Comparison of ENCODE assay signal across 1 cellular context in the genomic region with DNA sequence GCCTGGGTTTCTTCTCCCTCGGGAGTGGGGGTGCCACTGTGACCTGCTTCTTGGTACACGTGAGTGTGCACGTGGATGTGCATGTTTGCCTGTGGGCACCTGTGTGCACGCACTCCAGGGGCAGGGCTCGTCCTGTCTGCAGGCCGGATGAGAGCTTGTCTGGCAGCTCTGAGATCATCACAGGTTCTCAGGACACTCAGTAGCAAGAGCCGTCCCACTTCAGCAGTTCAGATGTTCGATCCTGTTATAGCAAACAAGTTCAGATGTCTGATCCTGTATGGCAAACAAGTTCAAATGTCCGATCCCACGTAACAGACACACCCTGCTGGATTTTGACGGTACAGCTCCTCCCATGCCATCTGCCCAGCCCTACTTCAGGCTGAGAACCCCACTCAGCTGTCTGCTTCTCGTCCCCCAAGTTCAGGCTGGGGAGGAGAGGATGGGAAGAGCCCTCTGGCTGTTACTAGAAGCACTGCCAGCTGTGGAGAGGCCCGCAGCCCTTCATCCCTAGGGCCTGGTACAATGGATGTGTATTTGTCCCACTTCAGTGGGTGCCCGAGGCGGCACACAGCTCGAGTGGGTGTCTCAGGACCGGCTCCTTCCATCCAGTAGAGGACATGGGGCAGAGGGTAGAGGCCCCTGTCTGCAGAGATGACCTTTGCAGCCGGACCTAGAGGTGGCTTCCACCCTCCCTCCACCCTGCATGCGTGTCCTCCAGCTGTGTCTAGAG.
A peak's percentile ranks its signal among the peaks of the same experiment; 100 is the strongest.
TF ChIP-seq lines count a peak whose summit lies in the region.

No MANE protein-coding gene starts in this region.

TF ChIP-seq in HepG2, 621 proteins besides CTCF, POLR2A, EP300 and RAD21 (continued from another document):
- TF ChIP-seq PHF5A (CRISPR knock-in tag; IDR thresholded peaks at IDR 0.05; ENCODE audit: low read depth, unreplicated experiment) (peak; percentile 42), SRY (CRISPR knock-in tag; IDR thresholded peaks at IDR 0.05) (0 out of 2 replicates have a peak, but pooled peaks have one; percentile 48), KMT2A (CRISPR knock-in tag; IDR thresholded peaks at IDR 0.05) (no peak), ZNF263 (CRISPR knock-in tag; IDR thresholded peaks at IDR 0.05) (peak; percentile 57; the same call in 1 of the 2 replicates), ZNF24 (IDR thresholded peaks at IDR 0.05) (no peak), HOXA3 (CRISPR knock-in tag; IDR thresholded peaks at IDR 0.05) (peak; percentile 80; the same call in 1 of the 2 replicates), ZKSCAN8 (CRISPR knock-in tag; IDR thresholded peaks at IDR 0.05; ENCODE audit: borderline replicate concordance) (no peak), FIP1L1 (IDR thresholded peaks at IDR 0.05; ENCODE audit: borderline replicate concordance, insufficient read depth, low read depth, low read length) (no peak), ZNF431 (CRISPR knock-in tag; IDR thresholded peaks at IDR 0.05; ENCODE audit: borderline replicate concordance, low read depth) (0 out of 2 replicates have a peak, but pooled peaks have one; percentile 27), SMC3 (IDR thresholded peaks at IDR 0.05; ENCODE audit: low read length) (0 out of 2 replicates have a peak, but pooled peaks have one; percentile 9), YEATS4 (CRISPR knock-in tag; IDR thresholded peaks at IDR 0.05; ENCODE audit: borderline replicate concordance) (peak; percentile 57; the same call in 1 of the 2 replicates), ZKSCAN5 (CRISPR knock-in tag; IDR thresholded peaks at IDR 0.05) (no peak), GABPB1 (CRISPR knock-in tag; IDR thresholded peaks at IDR 0.05) (no peak), ZNF382 (CRISPR knock-in tag; IDR thresholded peaks at IDR 0.05; ENCODE audit: borderline replicate concordance) (no peak), ZNF788 (CRISPR knock-in tag; IDR thresholded peaks at IDR 0.05; ENCODE audit: borderline replicate concordance) (peak; percentile 29; the same call in 1 of the 2 replicates), SOX6 (IDR thresholded peaks at IDR 0.05) (no peak), SOX6 (CRISPR knock-in tag; IDR thresholded peaks at IDR 0.05) (peak; percentile 7; the same call in 1 of the 2 replicates), IKZF1 (IDR thresholded peaks at IDR 0.05) (no peak), CEBPG (CRISPR knock-in tag; IDR thresholded peaks at IDR 0.05) (0 out of 2 replicates have a peak, but pooled peaks have one; percentile 26), SPEN (CRISPR knock-in tag; IDR thresholded peaks at IDR 0.05; ENCODE audit: low read depth) (peak; percentile 66; the same call in 1 of the 2 replicates), ARID2 (CRISPR knock-in tag; IDR thresholded peaks at IDR 0.05; ENCODE audit: borderline replicate concordance) (no peak), ZNF7 (CRISPR knock-in tag; IDR thresholded peaks at IDR 0.05) (no peak), THAP11 (CRISPR knock-in tag; IDR thresholded peaks at IDR 0.05) (no peak), SALL1 (CRISPR knock-in tag; IDR thresholded peaks at IDR 0.05) (0 out of 2 replicates have a peak, but pooled peaks have one; percentile 41), MED1 (CRISPR knock-in tag; IDR thresholded peaks at IDR 0.05) (peak; percentile 75), ZFP90 (CRISPR knock-in tag; IDR thresholded peaks at IDR 0.05; ENCODE audit: borderline replicate concordance) (0 out of 2 replicates have a peak, but pooled peaks have one; percentile 38), ZNF501 (CRISPR knock-in tag; IDR thresholded peaks at IDR 0.05) (peak; percentile 43; the same call in 1 of the 2 replicates)
- TF ChIP-seq, protein P1, sequence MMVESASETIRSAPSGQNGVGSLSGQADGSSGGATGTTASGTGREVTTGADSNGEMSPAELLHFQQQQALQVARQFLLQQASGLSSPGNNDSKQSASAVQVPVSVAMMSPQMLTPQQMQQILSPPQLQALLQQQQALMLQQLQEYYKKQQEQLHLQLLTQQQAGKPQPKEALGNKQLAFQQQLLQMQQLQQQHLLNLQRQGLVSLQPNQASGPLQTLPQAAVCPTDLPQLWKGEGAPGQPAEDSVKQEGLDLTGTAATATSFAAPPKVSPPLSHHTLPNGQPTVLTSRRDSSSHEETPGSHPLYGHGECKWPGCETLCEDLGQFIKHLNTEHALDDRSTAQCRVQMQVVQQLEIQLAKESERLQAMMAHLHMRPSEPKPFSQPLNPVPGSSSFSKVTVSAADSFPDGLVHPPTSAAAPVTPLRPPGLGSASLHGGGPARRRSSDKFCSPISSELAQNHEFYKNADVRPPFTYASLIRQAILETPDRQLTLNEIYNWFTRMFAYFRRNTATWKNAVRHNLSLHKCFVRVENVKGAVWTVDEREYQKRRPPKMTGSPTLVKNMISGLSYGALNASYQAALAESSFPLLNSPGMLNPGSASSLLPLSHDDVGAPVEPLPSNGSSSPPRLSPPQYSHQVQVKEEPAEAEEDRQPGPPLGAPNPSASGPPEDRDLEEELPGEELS (CRISPR knock-in tag; IDR thresholded peaks at IDR 0.05): peak; percentile 55; the same call in 1 of the 2 replicates
- TF ChIP-seq, protein P2, sequence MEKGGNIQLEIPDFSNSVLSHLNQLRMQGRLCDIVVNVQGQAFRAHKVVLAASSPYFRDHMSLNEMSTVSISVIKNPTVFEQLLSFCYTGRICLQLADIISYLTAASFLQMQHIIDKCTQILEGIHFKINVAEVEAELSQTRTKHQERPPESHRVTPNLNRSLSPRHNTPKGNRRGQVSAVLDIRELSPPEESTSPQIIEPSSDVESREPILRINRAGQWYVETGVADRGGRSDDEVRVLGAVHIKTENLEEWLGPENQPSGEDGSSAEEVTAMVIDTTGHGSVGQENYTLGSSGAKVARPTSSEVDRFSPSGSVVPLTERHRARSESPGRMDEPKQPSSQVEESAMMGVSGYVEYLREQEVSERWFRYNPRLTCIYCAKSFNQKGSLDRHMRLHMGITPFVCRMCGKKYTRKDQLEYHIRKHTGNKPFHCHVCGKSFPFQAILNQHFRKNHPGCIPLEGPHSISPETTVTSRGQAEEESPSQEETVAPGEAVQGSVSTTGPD (CRISPR knock-in tag; IDR thresholded peaks at IDR 0.05): peak; percentile 46; the same call in 1 of the 2 replicates
- TF ChIP-seq, protein P3, sequence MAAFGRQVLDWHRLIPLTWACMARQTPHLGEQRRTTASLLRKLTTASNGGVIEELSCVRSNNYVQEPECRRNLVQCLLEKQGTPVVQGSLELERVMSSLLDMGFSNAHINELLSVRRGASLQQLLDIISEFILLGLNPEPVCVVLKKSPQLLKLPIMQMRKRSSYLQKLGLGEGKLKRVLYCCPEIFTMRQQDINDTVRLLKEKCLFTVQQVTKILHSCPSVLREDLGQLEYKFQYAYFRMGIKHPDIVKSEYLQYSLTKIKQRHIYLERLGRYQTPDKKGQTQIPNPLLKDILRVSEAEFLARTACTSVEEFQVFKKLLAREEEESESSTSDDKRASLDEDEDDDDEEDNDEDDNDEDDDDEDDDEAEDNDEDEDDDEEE (CRISPR knock-in tag; IDR thresholded peaks at IDR 0.05): 0 out of 2 replicates have a peak, but pooled peaks have one; percentile 28
- TF ChIP-seq, protein P4, sequence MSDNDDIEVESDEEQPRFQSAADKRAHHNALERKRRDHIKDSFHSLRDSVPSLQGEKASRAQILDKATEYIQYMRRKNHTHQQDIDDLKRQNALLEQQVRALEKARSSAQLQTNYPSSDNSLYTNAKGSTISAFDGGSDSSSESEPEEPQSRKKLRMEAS (IDR thresholded peaks at IDR 0.05): no peak; the same call in 1 of the 2 replicates
- TF ChIP-seq, protein P5, sequence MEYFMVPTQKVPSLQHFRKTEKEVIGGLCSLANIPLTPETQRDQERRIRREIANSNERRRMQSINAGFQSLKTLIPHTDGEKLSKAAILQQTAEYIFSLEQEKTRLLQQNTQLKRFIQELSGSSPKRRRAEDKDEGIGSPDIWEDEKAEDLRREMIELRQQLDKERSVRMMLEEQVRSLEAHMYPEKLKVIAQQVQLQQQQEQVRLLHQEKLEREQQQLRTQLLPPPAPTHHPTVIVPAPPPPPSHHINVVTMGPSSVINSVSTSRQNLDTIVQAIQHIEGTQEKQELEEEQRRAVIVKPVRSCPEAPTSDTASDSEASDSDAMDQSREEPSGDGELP (IDR thresholded peaks at IDR 0.05; ENCODE audit: borderline replicate concordance, low read depth): peak; percentile 54; the same call in 1 of the 2 replicates
- TF ChIP-seq, protein P6, sequence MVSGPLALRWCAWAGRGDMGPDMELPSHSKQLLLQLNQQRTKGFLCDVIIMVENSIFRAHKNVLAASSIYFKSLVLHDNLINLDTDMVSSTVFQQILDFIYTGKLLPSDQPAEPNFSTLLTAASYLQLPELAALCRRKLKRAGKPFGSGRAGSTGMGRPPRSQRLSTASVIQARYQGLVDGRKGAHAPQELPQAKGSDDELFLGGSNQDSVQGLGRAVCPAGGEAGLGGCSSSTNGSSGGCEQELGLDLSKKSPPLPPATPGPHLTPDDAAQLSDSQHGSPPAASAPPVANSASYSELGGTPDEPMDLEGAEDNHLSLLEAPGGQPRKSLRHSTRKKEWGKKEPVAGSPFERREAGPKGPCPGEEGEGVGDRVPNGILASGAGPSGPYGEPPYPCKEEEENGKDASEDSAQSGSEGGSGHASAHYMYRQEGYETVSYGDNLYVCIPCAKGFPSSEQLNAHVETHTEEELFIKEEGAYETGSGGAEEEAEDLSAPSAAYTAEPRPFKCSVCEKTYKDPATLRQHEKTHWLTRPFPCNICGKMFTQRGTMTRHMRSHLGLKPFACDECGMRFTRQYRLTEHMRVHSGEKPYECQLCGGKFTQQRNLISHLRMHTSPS (CRISPR knock-in tag; IDR thresholded peaks at IDR 0.05; ENCODE audit: low read depth): peak; percentile 52; the same call in 1 of the 2 replicates
- TF ChIP-seq, protein P7, sequence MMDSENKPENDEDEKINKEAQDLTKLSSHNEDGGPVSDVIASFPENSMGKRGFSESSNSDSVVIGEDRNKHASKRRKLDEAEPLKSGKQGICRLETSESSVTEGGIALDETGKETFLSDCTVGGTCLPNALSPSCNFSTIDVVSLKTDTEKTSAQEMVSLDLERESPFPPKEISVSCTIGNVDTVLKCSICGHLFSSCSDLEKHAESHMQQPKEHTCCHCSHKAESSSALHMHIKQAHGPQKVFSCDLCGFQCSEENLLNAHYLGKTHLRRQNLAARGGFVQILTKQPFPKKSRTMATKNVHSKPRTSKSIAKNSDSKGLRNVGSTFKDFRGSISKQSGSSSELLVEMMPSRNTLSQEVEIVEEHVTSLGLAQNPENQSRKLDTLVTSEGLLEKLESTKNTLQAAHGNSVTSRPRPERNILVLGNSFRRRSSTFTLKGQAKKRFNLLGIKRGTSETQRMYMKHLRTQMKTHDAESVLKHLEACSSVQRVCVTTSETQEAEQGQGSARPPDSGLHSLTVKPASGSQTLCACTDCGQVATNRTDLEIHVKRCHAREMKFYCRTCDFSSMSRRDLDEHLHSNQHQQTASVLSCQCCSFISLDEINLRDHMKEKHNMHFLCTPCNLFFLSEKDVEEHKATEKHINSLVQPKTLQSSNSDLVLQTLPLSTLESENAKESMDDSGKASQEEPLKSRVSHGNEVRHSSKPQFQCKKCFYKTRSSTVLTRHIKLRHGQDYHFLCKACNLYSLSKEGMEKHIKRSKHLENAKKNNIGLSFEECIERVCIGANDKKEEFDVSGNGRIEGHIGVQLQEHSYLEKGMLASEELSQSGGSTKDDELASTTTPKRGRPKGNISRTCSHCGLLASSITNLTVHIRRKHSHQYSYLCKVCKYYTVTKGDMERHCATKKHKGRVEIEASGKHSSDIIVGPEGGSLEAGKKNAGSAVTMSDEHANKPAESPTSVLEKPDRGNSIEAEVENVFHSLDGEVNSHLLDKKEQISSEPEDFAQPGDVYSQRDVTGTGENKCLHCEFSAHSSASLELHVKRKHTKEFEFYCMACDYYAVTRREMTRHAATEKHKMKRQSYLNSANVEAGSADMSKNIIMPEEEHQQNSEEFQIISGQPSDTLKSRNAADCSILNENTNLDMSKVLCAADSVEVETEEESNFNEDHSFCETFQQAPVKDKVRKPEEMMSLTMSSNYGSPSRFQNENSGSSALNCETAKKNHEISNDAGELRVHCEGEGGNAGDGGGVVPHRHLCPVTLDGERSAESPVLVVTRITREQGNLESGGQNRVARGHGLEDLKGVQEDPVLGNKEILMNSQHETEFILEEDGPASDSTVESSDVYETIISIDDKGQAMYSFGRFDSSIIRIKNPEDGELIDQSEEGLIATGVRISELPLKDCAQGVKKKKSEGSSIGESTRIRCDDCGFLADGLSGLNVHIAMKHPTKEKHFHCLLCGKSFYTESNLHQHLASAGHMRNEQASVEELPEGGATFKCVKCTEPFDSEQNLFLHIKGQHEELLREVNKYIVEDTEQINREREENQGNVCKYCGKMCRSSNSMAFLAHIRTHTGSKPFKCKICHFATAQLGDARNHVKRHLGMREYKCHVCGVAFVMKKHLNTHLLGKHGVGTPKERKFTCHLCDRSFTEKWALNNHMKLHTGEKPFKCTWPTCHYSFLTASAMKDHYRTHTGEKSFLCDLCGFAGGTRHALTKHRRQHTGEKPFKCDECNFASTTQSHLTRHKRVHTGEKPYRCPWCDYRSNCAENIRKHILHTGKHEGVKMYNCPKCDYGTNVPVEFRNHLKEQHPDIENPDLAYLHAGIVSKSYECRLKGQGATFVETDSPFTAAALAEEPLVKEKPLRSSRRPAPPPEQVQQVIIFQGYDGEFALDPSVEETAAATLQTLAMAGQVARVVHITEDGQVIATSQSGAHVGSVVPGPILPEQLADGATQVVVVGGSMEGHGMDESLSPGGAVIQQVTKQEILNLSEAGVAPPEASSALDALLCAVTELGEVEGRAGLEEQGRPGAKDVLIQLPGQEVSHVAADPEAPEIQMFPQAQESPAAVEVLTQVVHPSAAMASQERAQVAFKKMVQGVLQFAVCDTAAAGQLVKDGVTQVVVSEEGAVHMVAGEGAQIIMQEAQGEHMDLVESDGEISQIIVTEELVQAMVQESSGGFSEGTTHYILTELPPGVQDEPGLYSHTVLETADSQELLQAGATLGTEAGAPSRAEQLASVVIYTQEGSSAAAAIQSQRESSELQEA (CRISPR knock-in tag; IDR thresholded peaks at IDR 0.05; ENCODE audit: not compliant biosample characterization): no peak
- TF ChIP-seq, protein P8, sequence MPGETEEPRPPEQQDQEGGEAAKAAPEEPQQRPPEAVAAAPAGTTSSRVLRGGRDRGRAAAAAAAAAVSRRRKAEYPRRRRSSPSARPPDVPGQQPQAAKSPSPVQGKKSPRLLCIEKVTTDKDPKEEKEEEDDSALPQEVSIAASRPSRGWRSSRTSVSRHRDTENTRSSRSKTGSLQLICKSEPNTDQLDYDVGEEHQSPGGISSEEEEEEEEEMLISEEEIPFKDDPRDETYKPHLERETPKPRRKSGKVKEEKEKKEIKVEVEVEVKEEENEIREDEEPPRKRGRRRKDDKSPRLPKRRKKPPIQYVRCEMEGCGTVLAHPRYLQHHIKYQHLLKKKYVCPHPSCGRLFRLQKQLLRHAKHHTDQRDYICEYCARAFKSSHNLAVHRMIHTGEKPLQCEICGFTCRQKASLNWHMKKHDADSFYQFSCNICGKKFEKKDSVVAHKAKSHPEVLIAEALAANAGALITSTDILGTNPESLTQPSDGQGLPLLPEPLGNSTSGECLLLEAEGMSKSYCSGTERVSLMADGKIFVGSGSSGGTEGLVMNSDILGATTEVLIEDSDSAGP (CRISPR knock-in tag; IDR thresholded peaks at IDR 0.05; ENCODE audit: borderline replicate concordance): peak; percentile 55; the same call in 1 of the 2 replicates
- TF ChIP-seq, protein P9, sequence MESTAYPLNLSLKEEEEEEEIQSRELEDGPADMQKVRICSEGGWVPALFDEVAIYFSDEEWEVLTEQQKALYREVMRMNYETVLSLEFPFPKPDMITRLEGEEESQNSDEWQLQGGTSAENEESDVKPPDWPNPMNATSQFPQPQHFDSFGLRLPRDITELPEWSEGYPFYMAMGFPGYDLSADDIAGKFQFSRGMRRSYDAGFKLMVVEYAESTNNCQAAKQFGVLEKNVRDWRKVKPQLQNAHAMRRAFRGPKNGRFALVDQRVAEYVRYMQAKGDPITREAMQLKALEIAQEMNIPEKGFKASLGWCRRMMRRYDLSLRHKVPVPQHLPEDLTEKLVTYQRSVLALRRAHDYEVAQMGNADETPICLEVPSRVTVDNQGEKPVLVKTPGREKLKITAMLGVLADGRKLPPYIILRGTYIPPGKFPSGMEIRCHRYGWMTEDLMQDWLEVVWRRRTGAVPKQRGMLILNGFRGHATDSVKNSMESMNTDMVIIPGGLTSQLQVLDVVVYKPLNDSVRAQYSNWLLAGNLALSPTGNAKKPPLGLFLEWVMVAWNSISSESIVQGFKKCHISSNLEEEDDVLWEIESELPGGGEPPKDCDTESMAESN (CRISPR knock-in tag; conservative IDR thresholded peaks at IDR 0.05): 0 out of 2 replicates have a peak, but pooled peaks have one; percentile 23
